11 cellular contexts compared by ENCODE assay signal in genomic region chr19:54451331-54451871, GRCh38. TPM values are rescaled to one million over a fixed set of nuclear protein-coding genes. Genes with fewer than 3 reads are reported as not detected.
DNase-seq lines count a peak whose midpoint lies in the region; ATAC-seq and TF ChIP-seq lines count a peak whose summit lies in the region.
"Had no signal": no experiment of that assay in that cellular context is flagged by ENCODE, and none has a peak within 500 bp of the region (broad histone marks: within the 10 kb centered on the region; RNA-seq: fewer than 3 reads in every experiment).

No MANE protein-coding gene starts in this region.

- peaks cover 42% of the 10 kb centered on the region for H3K4me1 ChIP-seq in lower lobe of right lung
- H3K4me1 ChIP-seq in HAP-1, result peaks cover 10% of the 10 kb centered on the region
- H3K4me1 ChIP-seq: SJCRH30 had no signal

- TF ChIP-seq CTCF in AG04450 (IDR thresholded peaks at IDR 0.05; ENCODE audit: low read depth, low read length), result no peak
- TF ChIP-seq CTCF in HFFc6 (IDR thresholded peaks at IDR 0.05), result no peak
- TF ChIP-seq CTCF in lower lobe of right lung (IDR thresholded peaks at IDR 0.05), result no peak

- H3K27ac Mint-ChIP-seq in HFFc6, result peak overlapping the region; percentile 99
- peak overlapping the region; percentile 55 for H3K27ac Mint-ChIP-seq in activated T-helper 2 cell treated with anti-CD3 and anti-CD28 coated beads, Interferon-gamma antibody, Interleukin-2, Interleukin-4, amounts not matched to agents 10 μg/mL and 5 μg/mL and 100 μg/mL, durations not matched to agents 14 hours and 24 hours and 36 hours

- CTCF ChIA-PET in AG04450 (lab: Charles Lee), result interaction anchor here (0.6 kb wide), 1 partner anchor 1198 kb away, joined by 3 read pairs; no protein-coding TSS in a partner anchor

- no peaks in the 10 kb centered on the region for H3K9me3 ChIP-seq in AG04450 (ENCODE audit: control insufficient read depth, insufficient read depth, low read length)
- H3K9me3 ChIP-seq in lower lobe of right lung, result no peaks in the 10 kb centered on the region
- 0 out of 2 replicates have a peak, but pooled peaks cover 3% of the 10 kb centered on the region for H3K9me3 ChIP-seq in HAP-1
- H3K9me3 ChIP-seq: SJCRH30 had no signal

- H3K27me3 ChIP-seq in AG04450 (ENCODE audit: control insufficient read depth, insufficient read depth, low read length) (no peaks in the 10 kb centered on the region), lower lobe of right lung (ENCODE audit: low read depth) (no peaks in the 10 kb centered on the region), HAP-1 (ENCODE audit: low read depth) (no peaks in the 10 kb centered on the region)
- H3K27me3 ChIP-seq: SJCRH30 had no signal

- H3K36me3 ChIP-seq in lower lobe of right lung (peaks cover 58% of the 10 kb centered on the region), HAP-1 (replicated peaks) (peaks cover 64% of the 10 kb centered on the region)

- peaks cover 49% of the 10 kb centered on the region for H3K36me3 Mint-ChIP-seq in HFFc6 (ENCODE audit: low read depth)
- peaks cover 80% of the 10 kb centered on the region for H3K36me3 Mint-ChIP-seq in activated T-helper 2 cell treated with anti-CD3 and anti-CD28 coated beads, Interferon-gamma antibody, Interleukin-2, Interleukin-4, amounts not matched to agents 10 μg/mL and 5 μg/mL and 100 μg/mL, durations not matched to agents 14 hours and 24 hours and 36 hours (ENCODE audit: low read depth)

- H3K4me3 ChIP-seq in AG04450 (ENCODE audit: low read depth, low read length) (peak overlapping the region; percentile 97; the same call in 1 of the 2 replicates), lower lobe of right lung (peak overlapping the region; percentile 78), HAP-1 (no peak overlapping the region; the same call in 1 of the 2 replicates)
- H3K4me3 ChIP-seq: SJCRH30 had no signal

- H3K4me3 Mint-ChIP-seq in HFFc6, result peak overlapping the region; percentile 97
- peak overlapping the region; percentile 100 for H3K4me3 Mint-ChIP-seq in activated T-helper 2 cell treated with anti-CD3 and anti-CD28 coated beads, Interferon-gamma antibody, Interleukin-2, Interleukin-4, amounts not matched to agents 10 μg/mL and 5 μg/mL and 100 μg/mL, durations not matched to agents 14 hours and 24 hours and 36 hours (ENCODE audit: low read depth)

- in situ Hi-C loops in HAP-1 (cut with MboI; ENCODE audit: low sequenced_read_pairs), result loop anchor here (25.0 kb wide), 1 partner anchor 1211 kb away; the partner anchor contains the start of gene U2AF2

- ATAC-seq in lower lobe of right lung (no peak), HG02759 (IDR thresholded peaks at IDR 0.05; ENCODE audit: unreplicated experiment) (no peak)

- no peaks in the 10 kb centered on the region for H3K9me3 Mint-ChIP-seq in HFFc6
- no peaks in the 10 kb centered on the region for H3K9me3 Mint-ChIP-seq in activated T-helper 2 cell treated with anti-CD3 and anti-CD28 coated beads, Interferon-gamma antibody, Interleukin-2, Interleukin-4, amounts not matched to agents 10 μg/mL and 5 μg/mL and 100 μg/mL, durations not matched to agents 14 hours and 24 hours and 36 hours

- intact Hi-C loops in activated T-helper 2 cell treated with anti-CD3 and anti-CD28 coated beads, Interferon-gamma antibody, Interleukin-2, Interleukin-4, amounts not matched to agents 10 μg/mL and 5 μg/mL and 100 μg/mL, durations not matched to agents 14 hours and 24 hours and 36 hours (cut with micrococcal nuclease), result no loop called here
- intact Hi-C loops in lower lobe of right lung (cut with DNase I), result no loop called here

- DNase-seq in AG04450 (ENCODE audit: low read depth, low spot score) (no peak), HFFc6 (no peak), lower lobe of right lung (peak; percentile 62), GM03348 (ENCODE audit: low spot score) (no peak), HAP-1 (ENCODE audit: low spot score in 2 of 2) (no peak)
- DNase-seq in activated T-helper 2 cell treated with anti-CD3 and anti-CD28 coated beads, Interferon-gamma antibody, Interleukin-2, Interleukin-4, amounts not matched to agents 10 μg/mL and 5 μg/mL and 100 μg/mL, durations not matched to agents 14 hours and 24 hours and 36 hours (ENCODE audit: low spot score), result no peak
- no peak for DNase-seq in stimulated activated CD4-positive, alpha-beta T cell treated with anti-CD3 and anti-CD28 coated beads, Interleukin-4, amount 100 ng/mL, for 1 hour
- DNase-seq: occipital lobe, SJCRH30 had no signal

- peaks cover 10% of the 10 kb centered on the region for H3K27me3 Mint-ChIP-seq in HFFc6 (ENCODE audit: insufficient read depth)
- no peaks in the 10 kb centered on the region for H3K27me3 Mint-ChIP-seq in activated T-helper 2 cell treated with anti-CD3 and anti-CD28 coated beads, Interferon-gamma antibody, Interleukin-2, Interleukin-4, amounts not matched to agents 10 μg/mL and 5 μg/mL and 100 μg/mL, durations not matched to agents 14 hours and 24 hours and 36 hours (ENCODE audit: low read depth)

- H3K27ac ChIP-seq in AG04450 (ENCODE audit: low read depth, low read length) (no peak overlapping the region), lower lobe of right lung (no peak overlapping the region)
- H3K27ac ChIP-seq: SJCRH30 had no signal

- H3K4me1 Mint-ChIP-seq in HFFc6 (ENCODE audit: low read depth), result peaks cover 38% of the 10 kb centered on the region
- peaks cover 27% of the 10 kb centered on the region for H3K4me1 Mint-ChIP-seq in activated T-helper 2 cell treated with anti-CD3 and anti-CD28 coated beads, Interferon-gamma antibody, Interleukin-2, Interleukin-4, amounts not matched to agents 10 μg/mL and 5 μg/mL and 100 μg/mL, durations not matched to agents 14 hours and 24 hours and 36 hours (ENCODE audit: low read depth)

- POLR2A ChIA-PET in AG04450 (lab: Yijun Ruan, JAX), result interaction anchor here (4.6 kb wide), 1 partner anchor 9 kb away, joined by 87 read pairs; the partner anchor contains the start of gene LENG9

RNA-seq across cellular contexts. Expression of gene LENG8, which starts 2.4 kb away (rescaled TPM):
- 16.1 and 25.2 TPM in 2 replicates for polyA plus RNA-seq in AG04450 (2011; rRNA removed)
- 29.0 and 38.6 TPM in 2 replicates for polyA minus RNA-seq in AG04450 (2011; rRNA and poly(A)+ RNA removed)
- 10 to 100 TPM; 70.7 to 76.5 (median 74.0) TPM for total RNA-seq in HFFc6 (2021; fragmentation: NEBNext Ultra II Directional; extraction: Animal tissue kit (Norgen Biotek cat#: 25700))
- total RNA-seq in activated T-helper 2 cell treated with anti-CD3 and anti-CD28 coated beads, Interferon-gamma antibody, Interleukin-2, Interleukin-4, amounts not matched to agents 10 μg/mL and 5 μg/mL and 100 μg/mL, durations not matched to agents 14 hours and 24 hours and 36 hours, result 203 and 209 TPM in 2 replicates
- 183 TPM for total RNA-seq in lower lobe of right lung

RNA-seq across cellular contexts. Expression of gene LENG9, which starts 12.2 kb away (rescaled TPM):
- polyA plus RNA-seq in AG04450 (2011; rRNA removed), result 0.63 and 1.3 TPM in 2 replicates
- 1.7 and 1.9 TPM in 2 replicates for polyA minus RNA-seq in AG04450 (2011; rRNA and poly(A)+ RNA removed)
- total RNA-seq in HFFc6 (2021; fragmentation: NEBNext Ultra II Directional; extraction: Animal tissue kit (Norgen Biotek cat#: 25700)), result 1 to 10 TPM; 3.0 to 4.0 (median 3.6) TPM
- 7.5 and 8.1 TPM in 2 replicates for total RNA-seq in activated T-helper 2 cell treated with anti-CD3 and anti-CD28 coated beads, Interferon-gamma antibody, Interleukin-2, Interleukin-4, amounts not matched to agents 10 μg/mL and 5 μg/mL and 100 μg/mL, durations not matched to agents 14 hours and 24 hours and 36 hours
- 7.3 TPM for total RNA-seq in lower lobe of right lung

RNA-seq across cellular contexts. Expression of gene CDC42EP5, which starts 21.7 kb away (rescaled TPM):
- 12.3 and 17.7 TPM in 2 replicates for polyA plus RNA-seq in AG04450 (2011; rRNA removed)
- 2.3 and 2.4 TPM in 2 replicates for polyA minus RNA-seq in AG04450 (2011; rRNA and poly(A)+ RNA removed)
- 10 to 100 TPM; 45.9 to 70.5 (median 56.9) TPM for total RNA-seq in HFFc6 (2021; fragmentation: NEBNext Ultra II Directional; extraction: Animal tissue kit (Norgen Biotek cat#: 25700))
- 1.0 TPM in 1 of 2 replicates, not detected in the other for total RNA-seq in activated T-helper 2 cell treated with anti-CD3 and anti-CD28 coated beads, Interferon-gamma antibody, Interleukin-2, Interleukin-4, amounts not matched to agents 10 μg/mL and 5 μg/mL and 100 μg/mL, durations not matched to agents 14 hours and 24 hours and 36 hours
- total RNA-seq in lower lobe of right lung, result 25.5 TPM

RNA-seq across cellular contexts. Expression of gene TTYH1, which starts 36.1 kb away (rescaled TPM):
- not detected in 2 replicates for polyA plus RNA-seq in AG04450 (2011; rRNA removed)
- polyA minus RNA-seq in AG04450 (2011; rRNA and poly(A)+ RNA removed), result not detected in 2 replicates
- total RNA-seq in HFFc6 (2021; fragmentation: NEBNext Ultra II Directional; extraction: Animal tissue kit (Norgen Biotek cat#: 25700)), result under 1 TPM in 1 of 6 experiments, not detected in 5; 0.45 TPM
- 0.50 TPM in 1 of 2 replicates, not detected in the other for total RNA-seq in activated T-helper 2 cell treated with anti-CD3 and anti-CD28 coated beads, Interferon-gamma antibody, Interleukin-2, Interleukin-4, amounts not matched to agents 10 μg/mL and 5 μg/mL and 100 μg/mL, durations not matched to agents 14 hours and 24 hours and 36 hours
- total RNA-seq in lower lobe of right lung, result not detected
- total RNA-seq: SJCRH30 had no signal

RNA-seq across cellular contexts. Expression of gene LAIR2, which starts 51.2 kb away (rescaled TPM):
- polyA plus RNA-seq in AG04450 (2011; rRNA removed), result not detected in 2 replicates
- not detected in 2 replicates for polyA minus RNA-seq in AG04450 (2011; rRNA and poly(A)+ RNA removed)
- not detected for total RNA-seq in HFFc6 (2021; fragmentation: NEBNext Ultra II Directional; extraction: Animal tissue kit (Norgen Biotek cat#: 25700))
- total RNA-seq in activated T-helper 2 cell treated with anti-CD3 and anti-CD28 coated beads, Interferon-gamma antibody, Interleukin-2, Interleukin-4, amounts not matched to agents 10 μg/mL and 5 μg/mL and 100 μg/mL, durations not matched to agents 14 hours and 24 hours and 36 hours, result 76.8 and 77.7 TPM in 2 replicates
- total RNA-seq in lower lobe of right lung, result 0.95 TPM
- total RNA-seq: occipital lobe, SJCRH30, subcutaneous adipose tissue had no signal

Comparison
In these comparisons a context has a peak if more than half of its experiments do, and no peak if none do; other contexts are left out.
1. RNA of gene CDC42EP5, which starts 21.7 kb away (total RNA-seq): 45.9 to 70.5 TPM in HFFc6 and 25.5 TPM in lower lobe of right lung (single experiment); 1.0 TPM in activated T-helper 2 cell treated with anti-CD3 and anti-CD28 coated beads, Interferon-gamma antibody, Interleukin-2, Interleukin-4, amounts not matched to agents 10 μg/mL and 5 μg/mL and 100 μg/mL, durations not matched to agents 14 hours and 24 hours and 36 hours; every median in the first group is over 10 times any median in the second.